In genomic region chr20:47303736-47304135, GRCh38 we compare ENCODE assay signal across 10 cellular contexts. TPM values are rescaled to one million over a fixed set of nuclear protein-coding genes. Genes with fewer than 3 reads are reported as not detected.
A peak's percentile ranks its signal among the peaks of the same experiment; 100 is the strongest.
DNase-seq lines count a peak whose midpoint lies in the region; ATAC-seq and TF ChIP-seq lines count a peak whose summit lies in the region.
"Had no signal": no experiment of that assay in that cellular context is flagged by ENCODE, and none has a peak within 500 bp of the region (broad histone marks: within the 10 kb centered on the region; RNA-seq: fewer than 3 reads in every experiment).

No MANE protein-coding gene starts in this region.

- H3K9me3 ChIP-seq in esophagus muscularis mucosa = no peaks in the 10 kb centered on the region

- TF ChIP-seq CTCF in esophagus muscularis mucosa (IDR thresholded peaks at IDR 0.05) = no peak
- no peak for TF ChIP-seq CTCF in nephron (IDR thresholded peaks at IDR 0.05; ENCODE audit: unreplicated experiment in 3 of 3)
- no peak for TF ChIP-seq CTCF in type B pancreatic cell (conservative IDR thresholded peaks at IDR 0.05)
- TF ChIP-seq CTCF in GM20000 (IDR thresholded peaks at IDR 0.05; ENCODE audit: extremely low read depth, missing control alignments) = no peak

- H3K27ac Mint-ChIP-seq in activated naive CD8-positive, alpha-beta T cell = peak overlapping the region; percentile 50
- no peak overlapping the region for H3K27ac Mint-ChIP-seq in activated naive CD8-positive, alpha-beta T cell treated with anti-CD3 and anti-CD28 coated beads for 36 hours
- peak overlapping the region in 2 of 3 experiments; percentile 54 to 77 for H3K27ac Mint-ChIP-seq in nephron
- peak overlapping the region; percentile 62 for H3K27ac Mint-ChIP-seq in type B pancreatic cell

- ATAC-seq in HG03442 (IDR thresholded peaks at IDR 0.05; ENCODE audit: unreplicated experiment) = no peak

- no peak for TF ChIP-seq EP300 in esophagus muscularis mucosa (IDR thresholded peaks at IDR 0.05)

- WGBS in esophagus muscularis mucosa = 33% methylated on average over 2 of the region's 2 CpGs

- H3K4me3 ChIP-seq in esophagus muscularis mucosa = no peak overlapping the region

- H3K36me3 ChIP-seq in esophagus muscularis mucosa = peaks cover 11 to 63% (median 39%) of the 10 kb centered on the region in 4 donors

- TF ChIP-seq POLR2A in esophagus muscularis mucosa (IDR thresholded peaks at IDR 0.05; ENCODE audit: low read depth) = no peak

- H3K4me3 Mint-ChIP-seq in activated naive CD8-positive, alpha-beta T cell = no peak overlapping the region
- no peak overlapping the region for H3K4me3 Mint-ChIP-seq in activated naive CD8-positive, alpha-beta T cell treated with anti-CD3 and anti-CD28 coated beads for 36 hours
- H3K4me3 Mint-ChIP-seq in nephron (no peak overlapping the region), type B pancreatic cell (no peak overlapping the region)
- H3K4me3 Mint-ChIP-seq: T-helper 1 cell treated with Interleukin-12 subunit alpha and Interleukin-12 subunit beta and Interleukin-4 antibody, amounts not matched to agents 30 μg/mL and 1 μg/mL, for 36 hours had no signal

- no peaks in the 10 kb centered on the region for H3K9me3 Mint-ChIP-seq in activated naive CD8-positive, alpha-beta T cell (ENCODE audit: low read depth)
- no peaks in the 10 kb centered on the region for H3K9me3 Mint-ChIP-seq in activated naive CD8-positive, alpha-beta T cell treated with anti-CD3 and anti-CD28 coated beads for 36 hours
- H3K9me3 Mint-ChIP-seq in nephron (no peaks in the 10 kb centered on the region), type B pancreatic cell (no peaks in the 10 kb centered on the region)
- H3K9me3 Mint-ChIP-seq: T-helper 1 cell treated with Interleukin-12 subunit alpha and Interleukin-12 subunit beta and Interleukin-4 antibody, amounts not matched to agents 30 μg/mL and 1 μg/mL, for 36 hours had no signal

- H3K36me3 Mint-ChIP-seq in activated naive CD8-positive, alpha-beta T cell = peaks cover 9% of the 10 kb centered on the region
- H3K36me3 Mint-ChIP-seq in activated naive CD8-positive, alpha-beta T cell treated with anti-CD3 and anti-CD28 coated beads for 36 hours = peaks cover 30% of the 10 kb centered on the region
- H3K36me3 Mint-ChIP-seq in nephron (ENCODE audit: low read depth) (peaks cover 48% of the 10 kb centered on the region), type B pancreatic cell (peaks cover 37% of the 10 kb centered on the region)

- peaks cover 24 to 52% (median 51%) of the 10 kb centered on the region in 4 donors for H3K4me1 ChIP-seq in esophagus muscularis mucosa

- peak overlapping the region; percentile 61 to 69 (median 66) for H3K27ac ChIP-seq in esophagus muscularis mucosa (replicated peaks in 1 of 4)

- peaks cover 29% of the 10 kb centered on the region for H3K4me1 Mint-ChIP-seq in activated naive CD8-positive, alpha-beta T cell (ENCODE audit: low read depth)
- peaks cover 31% of the 10 kb centered on the region for H3K4me1 Mint-ChIP-seq in activated naive CD8-positive, alpha-beta T cell treated with anti-CD3 and anti-CD28 coated beads for 36 hours
- peaks cover 10% of the 10 kb centered on the region for H3K4me1 Mint-ChIP-seq in nephron
- H3K4me1 Mint-ChIP-seq in type B pancreatic cell (ENCODE audit: unreplicated experiment) = peaks cover 4% of the 10 kb centered on the region

- DNase-seq in activated naive CD8-positive, alpha-beta T cell treated with anti-CD3 and anti-CD28 coated beads for 36 hours = no peak
- DNase-seq in esophagus muscularis mucosa (ENCODE audit: extremely low spot score) (no peak), type B pancreatic cell (ENCODE audit: extremely low spot score, unreplicated experiment) (no peak), GM20000 (ENCODE audit: low spot score) (no peak), NCI-H1417 (lab: John Stamatoyannopoulos, UW) (no peak)
- DNase-seq: NCI-H1436 treated with DMSO at 0.1 percent for 48 hours had no signal

- H3K27me3 Mint-ChIP-seq in activated naive CD8-positive, alpha-beta T cell = no peaks in the 10 kb centered on the region
- H3K27me3 Mint-ChIP-seq in activated naive CD8-positive, alpha-beta T cell treated with anti-CD3 and anti-CD28 coated beads for 36 hours = no peaks in the 10 kb centered on the region
- no peaks in the 10 kb centered on the region for H3K27me3 Mint-ChIP-seq in nephron (ENCODE audit: low read depth)
- H3K27me3 Mint-ChIP-seq in type B pancreatic cell = no peaks in the 10 kb centered on the region

- no peaks in the 10 kb centered on the region for H3K27me3 ChIP-seq in esophagus muscularis mucosa

- intact Hi-C loops in esophagus muscularis mucosa (cut with DNase I) = loop anchor here (2.0 kb wide), 1 partner anchor 25 kb away; no protein-coding TSS in a partner anchor

RNA-seq across cellular contexts. Expression of gene ZMYND8, which starts 52.8 kb away (rescaled TPM):
- 10 to 100 TPM; 28.8 to 29.8 TPM for total RNA-seq in activated naive CD8-positive, alpha-beta T cell treated with anti-CD3 and anti-CD28 coated beads for 36 hours
- total RNA-seq in esophagus muscularis mucosa (10 to 100 TPM; 44.6 to 78.6 (median 65.8) TPM), type B pancreatic cell (ENCODE audit: low replicate concordance) (38.9 and 58.9 TPM in 2 replicates)
